ENCODE assay signal across 10 cellular contexts in genomic region chr7:36312064-36312914, GRCh38.
A peak's percentile ranks its signal among the peaks of the same experiment; 100 is the strongest.
DNase-seq lines count a peak whose midpoint lies in the region; ATAC-seq and TF ChIP-seq lines count a peak whose summit lies in the region.
"Had no signal": no experiment of that assay in that cellular context is flagged by ENCODE, and none has a peak within 500 bp of the region (broad histone marks: within the 10 kb centered on the region; RNA-seq: fewer than 3 reads in every experiment).

No MANE protein-coding gene starts in this region.

- H3K4me1 Mint-ChIP-seq in activated naive CD8-positive, alpha-beta T cell treated with anti-CD3 and anti-CD28 coated beads for 36 hours: no peaks in the 10 kb centered on the region
- peaks cover 0 to 5% (median 3%) of the 10 kb centered on the region in 7 donors for H3K4me1 Mint-ChIP-seq in naive thymus-derived CD4-positive, alpha-beta T cell
- H3K4me1 Mint-ChIP-seq: activated naive CD4-positive, alpha-beta T cell treated with anti-CD3 and anti-CD28 coated beads, Interleukin-2, amount 50 U/mL, for 24 hours had no signal

- H3K36me3 Mint-ChIP-seq in activated naive CD8-positive, alpha-beta T cell treated with anti-CD3 and anti-CD28 coated beads for 36 hours: no peaks in the 10 kb centered on the region
- H3K36me3 Mint-ChIP-seq in naive thymus-derived CD4-positive, alpha-beta T cell: no peaks in the 10 kb centered on the region
- H3K36me3 Mint-ChIP-seq: activated naive CD4-positive, alpha-beta T cell treated with anti-CD3 and anti-CD28 coated beads, Interleukin-2, amount 50 U/mL, for 24 hours had no signal

- no peaks in the 10 kb centered on the region for H3K9me3 ChIP-seq in naive thymus-derived CD4-positive, alpha-beta T cell (ENCODE audit: control insufficient read depth in 2 of 3, low read length in 3 of 3)
- H3K9me3 ChIP-seq in tibial artery: no peaks in the 10 kb centered on the region

- peak; percentile 33 for TF ChIP-seq CTCF in GM06990 (IDR thresholded peaks at IDR 0.05; ENCODE audit: insufficient read depth, low read length, poor library complexity, severe bottlenecking)
- TF ChIP-seq CTCF in RWPE1 (conservative IDR thresholded peaks at IDR 0.05; ENCODE audit: low read depth): no peak
- TF ChIP-seq CTCF in tibial artery (IDR thresholded peaks at IDR 0.05): no peak

- CTCF ChIA-PET in naive thymus-derived CD4-positive, alpha-beta T cell (lab: Charles Lee): interaction anchor here (1.7 kb wide), 1 partner anchor 20 kb away, joined by 4 read pairs; no protein-coding TSS in a partner anchor
- CTCF ChIA-PET in RWPE1 (lab: Yijun Ruan, JAX): no interaction called here

- H3K27ac Mint-ChIP-seq in activated naive CD8-positive, alpha-beta T cell treated with anti-CD3 and anti-CD28 coated beads for 36 hours: no peak overlapping the region
- H3K27ac Mint-ChIP-seq in naive thymus-derived CD4-positive, alpha-beta T cell: peak overlapping the region in 1 of 9 donors; percentile 56
- H3K27ac Mint-ChIP-seq: activated naive CD4-positive, alpha-beta T cell treated with anti-CD3 and anti-CD28 coated beads, Interleukin-2, amount 50 U/mL, for 24 hours had no signal

- no peaks in the 10 kb centered on the region; the same call in 1 of the 2 replicates for H3K27me3 ChIP-seq in GM06990 (replicated peaks; ENCODE audit: control insufficient read depth, insufficient read depth, low read length)
- no peaks in the 10 kb centered on the region for H3K27me3 ChIP-seq in naive thymus-derived CD4-positive, alpha-beta T cell (ENCODE audit: control insufficient read depth in 2 of 2, insufficient read depth in 2 of 2, low read length in 2 of 2)
- H3K27me3 ChIP-seq in tibial artery: no peaks in the 10 kb centered on the region

- no peak overlapping the region for H3K27ac ChIP-seq in naive thymus-derived CD4-positive, alpha-beta T cell (ENCODE audit: low read depth, low read length)
- H3K27ac ChIP-seq in RWPE1: no peak overlapping the region
- no peak overlapping the region for H3K27ac ChIP-seq in tibial artery

- no peak for DNase-seq in GM06990 (ENCODE audit: extremely low read depth, insufficient read length)
- DNase-seq in HT1080 (ENCODE audit: low read depth): peak; percentile 31
- peak; percentile 17 for DNase-seq in activated naive CD8-positive, alpha-beta T cell treated with anti-CD3 and anti-CD28 coated beads for 36 hours
- peak in 4 of 9 donors; percentile 18 to 32 (median 26) for DNase-seq in naive thymus-derived CD4-positive, alpha-beta T cell
- DNase-seq in RWPE1 (ENCODE audit: low spot score): no peak
- no peak for DNase-seq in D341Med (ENCODE audit: low spot score)
- DNase-seq in tibial artery: no peak
- DNase-seq: NCI-H146 had no signal

- H3K4me3 Mint-ChIP-seq in activated naive CD8-positive, alpha-beta T cell treated with anti-CD3 and anti-CD28 coated beads for 36 hours: no peak overlapping the region
- H3K4me3 Mint-ChIP-seq in naive thymus-derived CD4-positive, alpha-beta T cell: peak overlapping the region in 2 of 10 donors; percentile 16 to 23
- H3K4me3 Mint-ChIP-seq: activated naive CD4-positive, alpha-beta T cell treated with anti-CD3 and anti-CD28 coated beads, Interleukin-2, amount 50 U/mL, for 24 hours had no signal

- no peak overlapping the region for H3K4me3 ChIP-seq in GM06990 (replicated peaks; ENCODE audit: low read depth, low read length)
- no peak overlapping the region for H3K4me3 ChIP-seq in naive thymus-derived CD4-positive, alpha-beta T cell (ENCODE audit: low read length)
- H3K4me3 ChIP-seq in tibial artery: no peak overlapping the region

- H3K36me3 ChIP-seq in GM06990 (ENCODE audit: control insufficient read depth, insufficient read depth, low read length) (no peaks in the 10 kb centered on the region), tibial artery (no peaks in the 10 kb centered on the region)
- H3K36me3 ChIP-seq in naive thymus-derived CD4-positive, alpha-beta T cell (ENCODE audit: control insufficient read depth in 2 of 3, insufficient read depth in 3 of 3, low read length in 3 of 3): no peaks in the 10 kb centered on the region

- H3K27me3 Mint-ChIP-seq in activated naive CD8-positive, alpha-beta T cell treated with anti-CD3 and anti-CD28 coated beads for 36 hours: no peaks in the 10 kb centered on the region
- H3K27me3 Mint-ChIP-seq in naive thymus-derived CD4-positive, alpha-beta T cell: no peaks in the 10 kb centered on the region
- H3K27me3 Mint-ChIP-seq: activated naive CD4-positive, alpha-beta T cell treated with anti-CD3 and anti-CD28 coated beads, Interleukin-2, amount 50 U/mL, for 24 hours had no signal

- H3K4me1 ChIP-seq in naive thymus-derived CD4-positive, alpha-beta T cell (ENCODE audit: control insufficient read depth in 2 of 2, insufficient read depth in 2 of 2, low read length in 2 of 2): no peaks in the 10 kb centered on the region
- H3K4me1 ChIP-seq in tibial artery: no peaks in the 10 kb centered on the region

- intact Hi-C loops in naive thymus-derived CD4-positive, alpha-beta T cell (cut with micrococcal nuclease): no loop called here
- intact Hi-C loops in tibial artery (cut with DNase I; ENCODE audit: low total_unique reads): loop anchor here (10.0 kb wide), 1 partner anchor 397 kb away; no protein-coding TSS in a partner anchor

- POLR2A ChIA-PET in naive thymus-derived CD4-positive, alpha-beta T cell (lab: Charles Lee): no interaction called here
- POLR2A ChIA-PET in RWPE1 (lab: Yijun Ruan, JAX; ENCODE audit: low non-redundant PET): no interaction called here

- peak; percentile 71 for ATAC-seq in naive thymus-derived CD4-positive, alpha-beta T cell
- ATAC-seq in GM21528 (IDR thresholded peaks at IDR 0.05; ENCODE audit: low FRiP score, unreplicated experiment): no peak

- H3K9me3 Mint-ChIP-seq in activated naive CD8-positive, alpha-beta T cell treated with anti-CD3 and anti-CD28 coated beads for 36 hours: no peaks in the 10 kb centered on the region
- H3K9me3 Mint-ChIP-seq in naive thymus-derived CD4-positive, alpha-beta T cell: no peaks in the 10 kb centered on the region
- H3K9me3 Mint-ChIP-seq: activated naive CD4-positive, alpha-beta T cell treated with anti-CD3 and anti-CD28 coated beads, Interleukin-2, amount 50 U/mL, for 24 hours had no signal

Comparison
In these comparisons a context has a peak if more than half of its experiments do, and no peak if none do; other contexts are left out.
1. DNase-seq: peak in HT1080 (single experiment) and activated naive CD8-positive, alpha-beta T cell treated with anti-CD3 and anti-CD28 coated beads for 36 hours (single experiment); none in GM06990 (single experiment), RWPE1 (single experiment), D341Med (single experiment) and tibial artery (0 of 2).